17 cellular contexts compared by ENCODE assay signal in genomic region chr9:82940386-82940785, GRCh38.
DNase-seq lines count a peak whose midpoint lies in the region; ATAC-seq and TF ChIP-seq lines count a peak whose summit lies in the region.
"Had no signal": no experiment of that assay in that cellular context is flagged by ENCODE, and none has a peak within 500 bp of the region (broad histone marks: within the 10 kb centered on the region; RNA-seq: fewer than 3 reads in every experiment).

No MANE protein-coding gene starts in this region.

- H2BK120ac ChIP-seq in H9 (ENCODE audit: low read depth, low read length, poor library complexity, severe bottlenecking), result no peak overlapping the region

- no peak overlapping the region for H4K8ac ChIP-seq in H9 (replicated peaks; ENCODE audit: insufficient read length, low read depth, low read length)

- no peak for TF ChIP-seq CTCF in Loucy (conservative IDR thresholded peaks at IDR 0.05; ENCODE audit: low read length)
- no peak for TF ChIP-seq CTCF in thyroid gland (IDR thresholded peaks at IDR 0.05)
- no peak for TF ChIP-seq CTCF in H9 (conservative IDR thresholded peaks at IDR 0.05)

- DNase-seq in G401 (ENCODE audit: low spot score) (peak; percentile 91), cerebellum (ENCODE audit: low spot score) (peak; percentile 40), thyroid gland (peak; percentile 31 to 60), H9 (no peak), ecto neural progenitor cell (ENCODE audit: low spot score) (no peak)
- DNase-seq: ACHN; AML-193; CD4-positive, alpha-beta T cell; DMS153; DMS79; GF-D8; IMR-90 had no signal

- H3K4ac ChIP-seq in H9 (ENCODE audit: low read depth, low read length), result no peak overlapping the region

- no peaks in the 10 kb centered on the region for H3F3A ChIP-seq in Loucy (ENCODE audit: low read depth)

- no peak overlapping the region for H3T11ph ChIP-seq in H9 (ENCODE audit: low read length)

- no peaks in the 10 kb centered on the region for H3K9me2 ChIP-seq in Loucy (replicated peaks; ENCODE audit: low read depth, low read length)

- H3K18ac ChIP-seq in H9 (ENCODE audit: insufficient read length, low read depth, low read length), result no peak overlapping the region

- H3K23me2 ChIP-seq in H9 (ENCODE audit: insufficient read length, low read depth, low read length, poor library complexity, severe bottlenecking), result no peaks in the 10 kb centered on the region

- no peak overlapping the region for H3K4me3 Mint-ChIP-seq in H9
- H3K4me3 Mint-ChIP-seq: CD4-positive, alpha-beta T cell had no signal

- no peaks in the 10 kb centered on the region for H3K79me2 ChIP-seq in Loucy (ENCODE audit: insufficient read depth, low read length)
- H3K79me2 ChIP-seq in H9 (ENCODE audit: insufficient read depth, low read length), result no peaks in the 10 kb centered on the region

- no peaks in the 10 kb centered on the region for H3K4me1 Mint-ChIP-seq in H9

- intact Hi-C loops in thyroid gland (cut with DNase I), result no loop called here

- H3K9me3 ChIP-seq in Loucy (ENCODE audit: insufficient read depth, low read depth, low read length) (no peaks in the 10 kb centered on the region), thyroid gland (no peaks in the 10 kb centered on the region), H9 (ENCODE audit: control insufficient read depth, low read depth, low read length) (no peaks in the 10 kb centered on the region)

- H3K4me2 ChIP-seq in Loucy (ENCODE audit: low read depth, low read length, poor library complexity, severe bottlenecking) (peak overlapping the region; percentile 50), H9 (ENCODE audit: insufficient read depth, insufficient read length, low read length) (no peak overlapping the region)

- in situ Hi-C loops in G401 (cut with HindIII; ENCODE audit: low sequenced_read_pairs), result no loop called here

- H3K9ac ChIP-seq in Loucy (ENCODE audit: low read depth, low read length, poor library complexity, severe bottlenecking) (no peak overlapping the region), H9 (ENCODE audit: extremely low read depth, insufficient read length, low read length) (no peak overlapping the region)

- no peak overlapping the region for H4K91ac ChIP-seq in H9 (ENCODE audit: insufficient read length, low read depth, low read length)

- no peak overlapping the region for H2AK5ac ChIP-seq in H9 (ENCODE audit: insufficient read length, low read length)

- H3K56ac ChIP-seq in H9 (ENCODE audit: insufficient read length, low read depth, low read length), result no peak overlapping the region

- no peak overlapping the region for H2BK5ac ChIP-seq in H9 (ENCODE audit: insufficient read length, low read length)

- 62 to 81% methylated on average over 8 of the region's 8 CpGs for WGBS in thyroid gland, 2 donors
- no CpG with 5 or more reads among the region's 8 CpGs for WGBS in H9 (ENCODE audit: extremely low coverage, insufficient read length, low lambda C conversion rate)

- H3K27me3 ChIP-seq in Loucy (ENCODE audit: insufficient read depth, low read length, poor library complexity, severe bottlenecking), result no peaks in the 10 kb centered on the region
- no peaks in the 10 kb centered on the region for H3K27me3 ChIP-seq in thyroid gland
- no peaks in the 10 kb centered on the region for H3K27me3 ChIP-seq in H9 (ENCODE audit: insufficient read depth, low read length)

- no peak overlapping the region for H4K5ac ChIP-seq in H9 (ENCODE audit: insufficient read length, low read depth, low read length)

- no peaks in the 10 kb centered on the region; a peak in 1 of 5 replicates for H3K9me3 Mint-ChIP-seq in H9
- H3K9me3 Mint-ChIP-seq: CD4-positive, alpha-beta T cell had no signal

- H3K79me1 ChIP-seq in H9 (ENCODE audit: insufficient read depth, low read depth, low read length, poor library complexity, severe bottlenecking), result no peaks in the 10 kb centered on the region

- no peaks in the 10 kb centered on the region; the same call in 1 of the 2 replicates for H3K27me3 Mint-ChIP-seq in H9 (ENCODE audit: low read depth)
- H3K27me3 Mint-ChIP-seq: CD4-positive, alpha-beta T cell had no signal

- no peak for TF ChIP-seq POLR2A in thyroid gland (IDR thresholded peaks at IDR 0.05)

- H3K4me1 ChIP-seq in Loucy (ENCODE audit: insufficient read depth, low read length, poor library complexity, severe bottlenecking) (peaks cover 30% of the 10 kb centered on the region), thyroid gland (peaks cover 11 to 23% of the 10 kb centered on the region in 2 donors), H9 (ENCODE audit: insufficient read depth, low read length) (no peaks in the 10 kb centered on the region)

- H2AFZ ChIP-seq in Loucy (ENCODE audit: low read length), result no peak overlapping the region
- H2AFZ ChIP-seq in H9 (ENCODE audit: low read length), result no peak overlapping the region

- no peak overlapping the region for H2BK15ac ChIP-seq in H9 (ENCODE audit: low read depth, low read length)

- H3K27ac ChIP-seq in thyroid gland (peak overlapping the region; percentile 48 to 70 (median 69)), H9 (ENCODE audit: insufficient read length, low read depth, low read length) (no peak overlapping the region)
- H3K27ac ChIP-seq: C4-2B had no signal

- no peak overlapping the region for H3K27ac Mint-ChIP-seq in H9
- H3K27ac Mint-ChIP-seq: CD4-positive, alpha-beta T cell had no signal

- H3K23ac ChIP-seq in H9 (ENCODE audit: insufficient read length, low read depth, low read length), result no peak overlapping the region

- H2BK12ac ChIP-seq in H9 (ENCODE audit: insufficient read length, low read depth, low read length), result no peak overlapping the region

- H4K20me1 ChIP-seq in Loucy (ENCODE audit: insufficient read depth, low read length, poor library complexity, severe bottlenecking) (no peaks in the 10 kb centered on the region), H9 (ENCODE audit: control insufficient read depth, insufficient read depth, insufficient read length) (no peaks in the 10 kb centered on the region)

- H3K36me3 ChIP-seq in Loucy (ENCODE audit: insufficient read depth, low read length) (no peaks in the 10 kb centered on the region), thyroid gland (no peaks in the 10 kb centered on the region)

- no peak for ATAC-seq in GM21360 (IDR thresholded peaks at IDR 0.05; ENCODE audit: unreplicated experiment)
- ATAC-seq: HCT116, K562 had no signal

- no peaks in the 10 kb centered on the region for H3K36me3 Mint-ChIP-seq in H9 (ENCODE audit: insufficient read depth in 1 of 3, low read depth in 3 of 3)

- no peak overlapping the region for H2BK20ac ChIP-seq in H9 (ENCODE audit: low read depth, low read length, poor library complexity, severe bottlenecking)

- H3K14ac ChIP-seq in H9 (ENCODE audit: insufficient read depth, low read length), result no peak overlapping the region

- H3K4me3 ChIP-seq in Loucy (ENCODE audit: low read length, poor library complexity, severe bottlenecking) (peak overlapping the region; percentile 9), thyroid gland (replicated peaks in 1 of 3) (no peak overlapping the region)
- H3K4me3 ChIP-seq: K562 had no signal

Comparison
In these comparisons a context has a peak if more than half of its experiments do, and no peak if none do; other contexts are left out.
1. DNase-seq: peak in G401 (single experiment), cerebellum (single experiment) and thyroid gland (2 of 2); none in H9 (single experiment) and ecto neural progenitor cell (single experiment).